ENCODE assay signal across 1 cellular context in the genomic region with DNA sequence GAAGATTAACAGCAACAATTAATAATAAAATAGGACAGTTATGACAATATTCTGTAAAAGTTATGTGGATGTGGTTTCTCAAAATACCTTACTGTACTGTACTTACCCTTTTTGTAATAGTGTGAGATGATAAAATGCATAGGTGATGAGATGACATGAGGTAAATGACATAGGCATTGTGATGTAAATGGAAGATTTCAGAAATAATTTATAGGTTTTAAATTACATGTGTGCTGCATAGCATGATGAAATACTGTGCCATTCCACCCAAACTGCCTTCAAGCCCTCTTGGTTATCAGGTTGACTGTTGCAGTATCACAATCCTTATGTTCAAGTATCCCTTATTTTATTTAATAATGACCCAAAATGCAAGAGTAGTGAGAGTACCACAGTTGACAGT.
TF ChIP-seq lines count a peak whose summit lies in the region.

No MANE protein-coding gene starts in this region.

TF ChIP-seq in IMR-90, 13 proteins besides CTCF, POLR2A, EP300 and RAD21:
- 0 out of 2 replicates have a peak, but pooled peaks have one; percentile 13 for TF ChIP-seq CEBPB (IDR thresholded peaks at IDR 0.05; ENCODE audit: low read depth, low read length)
- no peak for TF ChIP-seq CHD1 (IDR thresholded peaks at IDR 0.05; ENCODE audit: low read depth, low read length)
TF ChIP-seq in IMR-90: peak in this region for 1.
